Comparison of ENCODE assay signal across 9 cellular contexts in the genomic region with DNA sequence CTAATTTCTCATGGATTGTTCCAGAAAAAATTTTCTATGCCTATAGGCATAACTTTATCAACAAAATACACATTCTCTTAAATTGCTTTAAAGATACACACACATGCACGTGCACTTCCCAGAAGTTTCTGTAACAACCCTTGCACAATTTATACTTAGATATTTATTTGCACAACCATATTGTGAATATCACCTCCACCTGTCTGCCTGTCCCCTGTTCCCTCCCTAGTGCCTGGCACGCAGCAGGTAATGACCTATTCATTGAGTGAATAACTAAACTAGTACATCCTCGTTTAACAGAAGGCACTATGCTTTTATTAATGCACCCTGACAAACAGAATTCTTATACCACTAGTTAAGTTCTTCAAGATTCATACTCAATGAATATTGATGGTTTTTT.
DNase-seq lines count a peak whose midpoint lies in the region; ATAC-seq and TF ChIP-seq lines count a peak whose summit lies in the region.
"Had no signal": no experiment of that assay in that cellular context is flagged by ENCODE, and none has a peak within 500 bp of the region (broad histone marks: within the 10 kb centered on the region; RNA-seq: fewer than 3 reads in every experiment).

No MANE protein-coding gene starts in this region.

- TF ChIP-seq POLR2A in tibial nerve (IDR thresholded peaks at IDR 0.05): no peak

- intact Hi-C loops in activated naive CD4-positive, alpha-beta T cell treated with anti-CD3 and anti-CD28 coated beads for 36 hours (cut with micrococcal nuclease): loop anchor here (2.0 kb wide), 2 partner anchors 219 to 229 kb away; no protein-coding TSS in a partner anchor
- intact Hi-C loops in lower lobe of right lung (cut with DNase I): no loop called here

- no peak overlapping the region for H3K9ac ChIP-seq in subcutaneous abdominal adipose tissue (ENCODE audit: low read length in 5 of 5)

- H3K4me1 Mint-ChIP-seq in activated naive CD4-positive, alpha-beta T cell treated with anti-CD3 and anti-CD28 coated beads for 36 hours (ENCODE audit: low read depth): peaks cover 52% of the 10 kb centered on the region
- peaks cover 73% of the 10 kb centered on the region for H3K4me1 Mint-ChIP-seq in WTC11

- H3K27me3 ChIP-seq in lower lobe of right lung (ENCODE audit: low read depth): no peaks in the 10 kb centered on the region
- H3K27me3 ChIP-seq in subcutaneous abdominal adipose tissue (ENCODE audit: control insufficient read depth in 5 of 5, insufficient read depth in 4 of 5, low read length in 5 of 5): no peaks in the 10 kb centered on the region
- H3K27me3 ChIP-seq in H7 (ENCODE audit: control insufficient read depth, insufficient read depth, low read length): no peaks in the 10 kb centered on the region
- no peaks in the 10 kb centered on the region for H3K27me3 ChIP-seq in tibial nerve
- H3K27me3 ChIP-seq: upper lobe of right lung had no signal

- no peaks in the 10 kb centered on the region for H3K36me3 ChIP-seq in lower lobe of right lung
- H3K36me3 ChIP-seq in subcutaneous abdominal adipose tissue (ENCODE audit: control insufficient read depth in 5 of 5, insufficient read depth in 5 of 5, low read length in 5 of 5): no peaks in the 10 kb centered on the region
- H3K36me3 ChIP-seq in H7 (replicated peaks; ENCODE audit: control insufficient read depth, insufficient read depth, low read length): no peaks in the 10 kb centered on the region
- H3K36me3 ChIP-seq in tibial nerve: no peaks in the 10 kb centered on the region
- H3K36me3 ChIP-seq: upper lobe of right lung had no signal

- H3K9me3 Mint-ChIP-seq in activated naive CD4-positive, alpha-beta T cell treated with anti-CD3 and anti-CD28 coated beads for 36 hours: no peaks in the 10 kb centered on the region
- H3K9me3 Mint-ChIP-seq in WTC11: no peaks in the 10 kb centered on the region

- POLR2A ChIA-PET in WTC11 (lab: Charles Lee): no interaction called here

- H3K4me3 Mint-ChIP-seq in activated naive CD4-positive, alpha-beta T cell treated with anti-CD3 and anti-CD28 coated beads for 36 hours: no peak overlapping the region
- no peak overlapping the region for H3K4me3 Mint-ChIP-seq in WTC11

- no peak for DNase-seq in activated naive CD4-positive, alpha-beta T cell treated with anti-CD3 and anti-CD28 coated beads for 36 hours
- DNase-seq in activated naive CD4-positive, alpha-beta T cell treated with anti-CD3 and anti-CD28 coated beads, Interleukin-2, amount 50 U/mL, for 16 hours: no peak
- DNase-seq in WTC11 (ENCODE audit: low spot score) (no peak), lower lobe of right lung (no peak), H7 (no peak), tibial nerve (ENCODE audit: low spot score in 2 of 2) (no peak), SIG-M5 treated with dmso at 0.1 percent for 504 hours (lab: John Stamatoyannopoulos, UW; ENCODE audit: unreplicated experiment) (no peak)
- DNase-seq: upper lobe of right lung had no signal

- no peak for TF ChIP-seq EP300 in tibial nerve (IDR thresholded peaks at IDR 0.05)

- H3K27ac Mint-ChIP-seq in activated naive CD4-positive, alpha-beta T cell treated with anti-CD3 and anti-CD28 coated beads for 36 hours: peak overlapping the region; percentile 77
- H3K27ac Mint-ChIP-seq in WTC11: peak overlapping the region; percentile 88

- H3K9me3 ChIP-seq in lower lobe of right lung (no peaks in the 10 kb centered on the region), subcutaneous abdominal adipose tissue (ENCODE audit: control insufficient read depth in 5 of 5, low read length in 5 of 5) (no peaks in the 10 kb centered on the region), tibial nerve (no peaks in the 10 kb centered on the region)
- H3K9me3 ChIP-seq: upper lobe of right lung had no signal

- no peaks in the 10 kb centered on the region for H3K27me3 Mint-ChIP-seq in activated naive CD4-positive, alpha-beta T cell treated with anti-CD3 and anti-CD28 coated beads for 36 hours (ENCODE audit: low read depth)
- no peaks in the 10 kb centered on the region; the same call in 1 of the 2 replicates for H3K27me3 Mint-ChIP-seq in WTC11 (ENCODE audit: low read depth)

- CTCF ChIA-PET in activated naive CD4-positive, alpha-beta T cell treated with anti-CD3 and anti-CD28 coated beads for 36 hours (lab: Charles Lee): interaction anchor here (0.6 to 2.0 kb wide), 10 partner anchors 9 to 119 kb away, joined by 3 to 9 read pairs (median 4); no protein-coding TSS in a partner anchor
- CTCF ChIA-PET in WTC11 (lab: Charles Lee): interaction anchor here (1.3 to 2.5 kb wide), 2 partner anchors 45 to 68 kb away, joined by 6 to 23 read pairs; no protein-coding TSS in a partner anchor

- 77 to 83% methylated on average over 3 of the region's 3 CpGs for WGBS in tibial nerve, 2 donors

- peak overlapping the region; percentile 0 for H3K27ac ChIP-seq in lower lobe of right lung
- H3K27ac ChIP-seq in subcutaneous abdominal adipose tissue (ENCODE audit: low read depth, low read length): peak overlapping the region; percentile 11
- peak overlapping the region in 1 of 4 donors; percentile 64 for H3K27ac ChIP-seq in tibial nerve
- H3K27ac ChIP-seq: upper lobe of right lung had no signal

- H3K36me3 Mint-ChIP-seq in activated naive CD4-positive, alpha-beta T cell treated with anti-CD3 and anti-CD28 coated beads for 36 hours (ENCODE audit: low read depth): no peaks in the 10 kb centered on the region
- no peaks in the 10 kb centered on the region for H3K36me3 Mint-ChIP-seq in WTC11

- ATAC-seq in WTC11 (no peak), lower lobe of right lung (no peak)
- ATAC-seq: upper lobe of right lung had no signal

- H3K4me1 ChIP-seq in lower lobe of right lung: peaks cover 32% of the 10 kb centered on the region
- peaks cover 4 to 18% (median 13%) of the 10 kb centered on the region in 5 donors for H3K4me1 ChIP-seq in subcutaneous abdominal adipose tissue (ENCODE audit: control insufficient read depth in 5 of 5, insufficient read depth in 5 of 5, low read length in 5 of 5)
- peaks cover 0 to 41% (median 23%) of the 10 kb centered on the region in 4 donors for H3K4me1 ChIP-seq in tibial nerve

- no peak for TF ChIP-seq CTCF in WTC11 (IDR thresholded peaks at IDR 0.05)
- no peak for TF ChIP-seq CTCF in lower lobe of right lung (IDR thresholded peaks at IDR 0.05)
- no peak for TF ChIP-seq CTCF in tibial nerve (IDR thresholded peaks at IDR 0.05)

- no peak overlapping the region for H3K4me3 ChIP-seq in lower lobe of right lung
- H3K4me3 ChIP-seq in subcutaneous abdominal adipose tissue (ENCODE audit: low read depth in 1 of 5, low read length in 5 of 5): no peak overlapping the region
- H3K4me3 ChIP-seq in H7 (ENCODE audit: insufficient read depth, low read depth, low read length): no peak overlapping the region
- H3K4me3 ChIP-seq in tibial nerve: no peak overlapping the region
- H3K4me3 ChIP-seq: upper lobe of right lung had no signal

TF ChIP-seq in WTC11, 78 proteins besides CTCF, POLR2A, EP300 and RAD21:
- TF ChIP-seq E2F1 (CRISPR knock-in tag; IDR thresholded peaks at IDR 0.05) (no peak), ZMAT4 (CRISPR knock-in tag; IDR thresholded peaks at IDR 0.05) (no peak), SMAD3 (CRISPR knock-in tag; IDR thresholded peaks at IDR 0.05; ENCODE audit: borderline replicate concordance) (no peak)
- TF ChIP-seq, protein P1, sequence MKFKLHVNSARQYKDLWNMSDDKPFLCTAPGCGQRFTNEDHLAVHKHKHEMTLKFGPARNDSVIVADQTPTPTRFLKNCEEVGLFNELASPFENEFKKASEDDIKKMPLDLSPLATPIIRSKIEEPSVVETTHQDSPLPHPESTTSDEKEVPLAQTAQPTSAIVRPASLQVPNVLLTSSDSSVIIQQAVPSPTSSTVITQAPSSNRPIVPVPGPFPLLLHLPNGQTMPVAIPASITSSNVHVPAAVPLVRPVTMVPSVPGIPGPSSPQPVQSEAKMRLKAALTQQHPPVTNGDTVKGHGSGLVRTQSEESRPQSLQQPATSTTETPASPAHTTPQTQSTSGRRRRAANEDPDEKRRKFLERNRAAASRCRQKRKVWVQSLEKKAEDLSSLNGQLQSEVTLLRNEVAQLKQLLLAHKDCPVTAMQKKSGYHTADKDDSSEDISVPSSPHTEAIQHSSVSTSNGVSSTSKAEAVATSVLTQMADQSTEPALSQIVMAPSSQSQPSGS (CRISPR knock-in tag; IDR thresholded peaks at IDR 0.05; ENCODE audit: borderline replicate concordance, low read depth): no peak
